ENCODE assay signal across 11 cellular contexts in genomic region chr1:90836345-90836679, GRCh38.
DNase-seq lines count a peak whose midpoint lies in the region; ATAC-seq and TF ChIP-seq lines count a peak whose summit lies in the region.
"Had no signal": no experiment of that assay in that cellular context is flagged by ENCODE, and none has a peak within 500 bp of the region (broad histone marks: within the 10 kb centered on the region; RNA-seq: fewer than 3 reads in every experiment).

No MANE protein-coding gene starts in this region.

- no peaks in the 10 kb centered on the region for H3K9me3 Mint-ChIP-seq in central memory CD8-positive, alpha-beta T cell

- 62% methylated on average over 8 of the region's 8 CpGs for WGBS in HUES64
- WGBS in spleen, 5 donors = 4 to 12% (median 6%) methylated on average over 8 of the region's 8 CpGs

- peak overlapping the region; percentile 23 for H3K4me3 Mint-ChIP-seq in central memory CD8-positive, alpha-beta T cell

- intact Hi-C loops in spleen (cut with DNase I; ENCODE audit: low total_unique reads) = no loop called here

- no peak overlapping the region for H3K27ac Mint-ChIP-seq in central memory CD8-positive, alpha-beta T cell (ENCODE audit: low read depth)

- H3K4me1 ChIP-seq in HUES64 (ENCODE audit: insufficient read depth, low read length) (peaks cover 76% of the 10 kb centered on the region), iPS-20b (ENCODE audit: insufficient read depth, low read length) (peaks cover 41% of the 10 kb centered on the region), spleen (peaks cover 12 to 28% (median 26%) of the 10 kb centered on the region in 6 donors)

- H3K36me3 ChIP-seq in HUES64 (ENCODE audit: insufficient read depth, low read length) (no peaks in the 10 kb centered on the region), iPS-20b (ENCODE audit: insufficient read depth, low read depth, low read length) (no peaks in the 10 kb centered on the region), spleen (no peaks in the 10 kb centered on the region)
- H3K36me3 ChIP-seq: left lung had no signal

- H3K9me3 ChIP-seq in HUES64 (ENCODE audit: insufficient read depth, low read depth, low read length) = no peaks in the 10 kb centered on the region
- no peaks in the 10 kb centered on the region for H3K9me3 ChIP-seq in iPS-20b (ENCODE audit: insufficient read depth, low read depth, low read length)
- peaks cover 0 to 3% (median 0%) of the 10 kb centered on the region in 8 donors for H3K9me3 ChIP-seq in spleen
- H3K9me3 ChIP-seq: left lung had no signal

- no peak for TF ChIP-seq POLR2A in spleen (IDR thresholded peaks at IDR 0.05)

- no peak overlapping the region for H3K27ac ChIP-seq in HUES64 (ENCODE audit: low read depth, low read length)
- no peak overlapping the region for H3K27ac ChIP-seq in iPS-20b (ENCODE audit: low read length)
- H3K27ac ChIP-seq in spleen = no peak overlapping the region
- H3K27ac ChIP-seq: left lung had no signal

- DNase-seq in central memory CD8-positive, alpha-beta T cell (ENCODE audit: low spot score in 2 of 2) = no peak
- no peak for DNase-seq in spleen
- DNase-seq in NAMALWA (ENCODE audit: low spot score) = no peak
- no peak for DNase-seq in NOMO-1 (lab: John Stamatoyannopoulos, UW; ENCODE audit: unreplicated experiment in 2 of 2)
- DNase-seq in NCI-H2171 treated with DMSO at 0.1 percent for 48 hours (lab: John Stamatoyannopoulos, UW) = no peak
- DNase-seq: activated effector memory CD4-positive, alpha-beta T cell treated with Interleukin-2 at 50 U/mL for 16 hours; NCI-H2029 treated with DMSO at 0.1 percent for 48 hours had no signal

- peak overlapping the region; percentile 46 for H3K4me3 ChIP-seq in HUES64 (ENCODE audit: low read length)
- H3K4me3 ChIP-seq in iPS-20b (ENCODE audit: low read length) = peak overlapping the region; percentile 49; the same call in 1 of the 2 replicates
- peak overlapping the region in 7 of 8 donors; percentile 10 to 66 (median 28) for H3K4me3 ChIP-seq in spleen

- peak overlapping the region; percentile 5; the same call in 1 of the 2 replicates for H3K9ac ChIP-seq in HUES64 (ENCODE audit: low read depth, low read length)
- H3K9ac ChIP-seq in iPS-20b (ENCODE audit: low read depth, low read length) = no peak overlapping the region

- H3K27me3 Mint-ChIP-seq in central memory CD8-positive, alpha-beta T cell = peaks cover 98% of the 10 kb centered on the region

- TF ChIP-seq CTCF in spleen (IDR thresholded peaks at IDR 0.05 in 8 of 11, conservative IDR thresholded peaks at IDR 0.05 in 3 of 11) = peak in 1 of 11 experiments; percentile 10

- H3K27me3 ChIP-seq in HUES64 (ENCODE audit: insufficient read depth, low read length) (peaks cover 97% of the 10 kb centered on the region), iPS-20b (ENCODE audit: insufficient read depth, low read length) (peaks cover 97% of the 10 kb centered on the region), spleen (replicated peaks in 1 of 7) (peaks cover 2 to 100% (median 90%) of the 10 kb centered on the region in 7 donors)

- H3K4me1 Mint-ChIP-seq in central memory CD8-positive, alpha-beta T cell = peaks cover 16% of the 10 kb centered on the region

- ATAC-seq in central memory CD8-positive, alpha-beta T cell (replicated peaks; ENCODE audit: extremely low read depth, poor library complexity, severe bottlenecking) = no peak
- no peak for ATAC-seq in HG03139 (IDR thresholded peaks at IDR 0.05; ENCODE audit: unreplicated experiment)

- peaks cover 9% of the 10 kb centered on the region for H3K36me3 Mint-ChIP-seq in central memory CD8-positive, alpha-beta T cell (ENCODE audit: insufficient read depth)
